ENCODE assay signal across 18 cellular contexts in the genomic region with DNA sequence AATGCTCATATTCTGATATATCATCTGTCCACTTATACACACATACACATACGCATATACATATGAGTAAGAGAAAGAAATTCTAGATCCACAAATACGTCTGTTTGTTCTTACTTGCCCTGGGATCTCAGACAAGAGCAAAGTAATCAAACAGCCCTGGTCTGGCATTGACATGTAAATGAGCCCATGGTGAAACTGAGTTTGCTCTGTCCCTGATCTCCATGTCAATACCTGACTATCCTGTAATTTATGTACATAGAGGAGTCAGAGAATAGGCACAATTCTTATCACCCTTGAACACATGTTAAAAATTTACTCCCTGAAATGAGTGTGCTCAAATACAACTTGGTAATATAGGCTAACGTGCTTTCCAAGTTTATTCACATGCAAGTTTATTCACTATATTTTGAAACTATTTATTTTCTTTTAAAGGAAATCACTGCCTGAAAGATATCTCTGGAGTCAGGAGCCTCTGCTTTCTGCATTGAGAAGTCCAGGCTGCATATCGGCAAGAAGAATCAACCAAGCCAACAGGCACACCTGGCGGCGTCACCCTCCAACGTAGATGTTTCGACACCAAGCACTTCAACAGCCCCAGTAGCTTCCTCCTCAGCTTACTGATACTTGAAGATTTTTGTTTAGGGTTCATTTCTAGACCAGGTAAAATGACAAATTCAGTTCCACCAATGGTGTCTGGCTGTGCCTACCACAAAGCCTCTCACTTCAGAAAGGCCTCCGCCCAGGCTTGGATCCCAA.
"Had no signal": no experiment of that assay in that cellular context is flagged by ENCODE, and none has a peak within 500 bp of the region (broad histone marks: within the 10 kb centered on the region; RNA-seq: fewer than 3 reads in every experiment).

No MANE protein-coding gene starts in this region.

- H3K4me2 ChIP-seq: neural progenitor cell had no signal

- H3K4me3 ChIP-seq: gastrocnemius medialis, heart right ventricle, lung, neural progenitor cell had no signal

- H3K4me1 ChIP-seq: gastrocnemius medialis, heart right ventricle, neural progenitor cell, parathyroid adenoma had no signal

- H3K9ac ChIP-seq: neural progenitor cell, parathyroid adenoma had no signal

- H3K27me3 ChIP-seq: gastrocnemius medialis, neural progenitor cell had no signal

- H3K27ac ChIP-seq: epithelial cell of prostate, gastrocnemius medialis, heart right ventricle, neural progenitor cell, parathyroid adenoma had no signal

- H3K9me3 ChIP-seq: gastrocnemius medialis, heart right ventricle had no signal

- H3K36me3 ChIP-seq: gastrocnemius medialis, heart right ventricle, neural progenitor cell had no signal

- DNase-seq: activated CD4-positive, alpha-beta memory T cell treated with anti-CD3 and anti-CD28 coated beads for 36 hours; activated gamma-delta T cell; activated T-cell treated with anti-CD3 and anti-CD28 coated beads, Interleukin-2, amount 50 U/mL, for 4 hours; anterior cingulate cortex; cerebellar nuclear complex; effector memory CD8-positive, alpha-beta T cell; gastrocnemius medialis; heart right ventricle; immature natural killer cell; left colon; midbrain; stimulated activated CD4-positive, alpha-beta T cell treated with anti-CD3 and anti-CD28 coated beads, Interleukin-2, amount 100 ng/mL, for 48 hours; stimulated activated naive CD4-positive, alpha-beta T cell treated with Interleukin-2 at 50 U/mL for 16 hours had no signal

- H3K79me2 ChIP-seq: parathyroid adenoma had no signal

- H2AFZ ChIP-seq: neural progenitor cell, parathyroid adenoma had no signal

- ATAC-seq: activated CD4-positive, CD25-positive, alpha-beta regulatory T cell treated with anti-CD3 and anti-CD28 coated beads, Interleukin-2, amount 50 U/mL, for 24 hours; activated T-cell treated with anti-CD3 and anti-CD28 coated beads, Interleukin-2, amount 50 U/mL, for 4 hours; effector memory CD8-positive, alpha-beta T cell; gastrocnemius medialis; heart right ventricle; left colon had no signal
